ENCODE assay signal across 21 cellular contexts in the genomic region with DNA sequence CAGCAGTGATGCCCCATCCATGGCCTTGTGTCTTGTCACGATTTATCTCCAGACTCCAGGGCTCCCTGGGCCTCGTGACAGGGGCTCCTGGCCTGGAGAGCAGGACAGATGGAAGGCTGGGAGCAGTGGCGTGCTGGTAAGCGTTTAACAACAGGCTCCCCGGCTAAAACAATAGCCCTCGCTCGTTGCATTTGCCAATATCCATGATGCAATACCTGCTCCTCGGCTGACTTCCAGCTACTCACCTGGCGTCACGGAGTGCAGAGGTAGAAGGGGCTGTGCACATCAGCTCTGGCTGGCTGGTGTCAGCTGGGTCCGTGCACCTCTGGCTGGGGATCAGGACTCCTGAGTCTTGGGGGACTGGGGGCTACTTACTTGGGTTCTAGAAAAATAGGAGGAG. TPM values are rescaled to one million over a fixed set of nuclear protein-coding genes. Genes with fewer than 3 reads are reported as not detected.
DNase-seq lines count a peak whose midpoint lies in the region; ATAC-seq, FAIRE-seq and TF ChIP-seq lines count a peak whose summit lies in the region.
"Had no signal": no experiment of that assay in that cellular context is flagged by ENCODE, and none has a peak within 500 bp of the region (broad histone marks: within the 10 kb centered on the region; RNA-seq: fewer than 3 reads in every experiment).

No MANE protein-coding gene starts in this region.

- H3K4me1 ChIP-seq in foreskin keratinocyte = no peaks in the 10 kb centered on the region
- peaks cover 4 to 33% (median 28%) of the 10 kb centered on the region in 4 donors for H3K4me1 ChIP-seq in stomach
- peaks cover 0 to 4% of the 10 kb centered on the region in 2 donors for H3K4me1 ChIP-seq in gastrocnemius medialis
- H3K4me1 ChIP-seq: parathyroid adenoma had no signal

- ATAC-seq in foreskin keratinocyte (peak; percentile 37), gastrocnemius medialis (no peak)
- ATAC-seq: heart right ventricle had no signal

- DNase-seq in NCI-H146 (lab: John Stamatoyannopoulos, UW) = peak; percentile 62
- no peak for DNase-seq in NCI-H146 treated with DMSO at 0.1 percent for 48 hours (lab: John Stamatoyannopoulos, UW; ENCODE audit: unreplicated experiment)
- DNase-seq in NCI-H345 treated with DMSO at 0.1 percent for 48 hours (lab: John Stamatoyannopoulos, UW; ENCODE audit: unreplicated experiment) = peak; percentile 46
- peak; percentile 33 to 59 for DNase-seq in foreskin keratinocyte
- peak; percentile 88 for DNase-seq in stomach
- no peak for DNase-seq in gastrocnemius medialis
- DNase-seq in SW 1271 (lab: John Stamatoyannopoulos, UW) = no peak
- no peak for DNase-seq in GM12891 (ENCODE audit: insufficient read length, low spot score)
- DNase-seq: activated naive CD4-positive, alpha-beta T cell; caudate nucleus; CD8-positive, alpha-beta memory T cell; heart right ventricle; KG1; NCI-H1694; T1000 had no signal

- no peaks in the 10 kb centered on the region for H3K9me3 ChIP-seq in stomach
- H3K9me3 ChIP-seq in gastrocnemius medialis = no peaks in the 10 kb centered on the region
- H3K9me3 ChIP-seq: heart right ventricle, thoracic aorta had no signal

- in situ Hi-C loops in gastrocnemius medialis (cut with MboI; ENCODE audit: low sequenced_read_pairs in 4 of 4) = no loop called here

- 13 to 35% (median 23%) methylated on average over 3 to 11 of the region's 11 CpGs for WGBS in stomach, 5 donors

- no peak for TF ChIP-seq EP300 in stomach (IDR thresholded peaks at IDR 0.05)

- peaks cover 52% of the 10 kb centered on the region for H3K27me3 ChIP-seq in foreskin keratinocyte
- peaks cover 7 to 98% (median 65%) of the 10 kb centered on the region in 3 donors for H3K27me3 ChIP-seq in stomach
- H3K27me3 ChIP-seq in gastrocnemius medialis = peaks cover 61 to 80% (median 78%) of the 10 kb centered on the region in 3 donors

- intact Hi-C loops in stomach (cut with DNase I; ENCODE audit: low total_unique reads) = no loop called here
- intact Hi-C loops in gastrocnemius medialis (cut with DNase I; ENCODE audit: low total_unique reads) = no loop called here

- no peak for TF ChIP-seq CTCF in foreskin keratinocyte (conservative IDR thresholded peaks at IDR 0.05)
- no peak for TF ChIP-seq CTCF in stomach (IDR thresholded peaks at IDR 0.05)
- no peak for TF ChIP-seq CTCF in gastrocnemius medialis (IDR thresholded peaks at IDR 0.05 in 4 of 5, conservative IDR thresholded peaks at IDR 0.05 in 1 of 5)

- H3K27ac ChIP-seq in foreskin keratinocyte = no peak overlapping the region
- peak overlapping the region in 4 of 5 donors; percentile 10 to 59 (median 30) for H3K27ac ChIP-seq in stomach
- H3K27ac ChIP-seq in gastrocnemius medialis = no peak overlapping the region
- H3K27ac ChIP-seq: heart right ventricle, parathyroid adenoma, thoracic aorta had no signal

- no peak for TF ChIP-seq POLR2A in stomach (IDR thresholded peaks at IDR 0.05)
- TF ChIP-seq POLR2A in gastrocnemius medialis (IDR thresholded peaks at IDR 0.05) = no peak
- TF ChIP-seq POLR2A in GM12891 (IDR thresholded peaks at IDR 0.05; ENCODE audit: low read depth, low read length) = no peak

- no peak for FAIRE-seq in GM12891 (lab: Jason Lieb, UNC)
- FAIRE-seq: endothelial cell of umbilical vein, RCC 7860 had no signal

- H3K36me3 ChIP-seq in stomach (no peaks in the 10 kb centered on the region), gastrocnemius medialis (no peaks in the 10 kb centered on the region)
- H3K36me3 ChIP-seq: heart right ventricle, thoracic aorta had no signal

- H3K4me3 ChIP-seq in stomach = no peak overlapping the region
- no peak overlapping the region for H3K4me3 ChIP-seq in gastrocnemius medialis
- H3K4me3 ChIP-seq: heart right ventricle, thoracic aorta had no signal

TF ChIP-seq in GM12891, 5 proteins besides CTCF, POLR2A, EP300 and RAD21:
- no peak for TF ChIP-seq POU2F2 (IDR thresholded peaks at IDR 0.05; ENCODE audit: low read depth, low read length)
- no peak for TF ChIP-seq TAF1 (IDR thresholded peaks at IDR 0.05; ENCODE audit: low read depth, low read length)

RNA-seq across cellular contexts. Expression of a gene that starts 1.5 kb away (rescaled TPM):
- total RNA-seq in foreskin keratinocyte (0.39 and 0.68 TPM in 2 replicates), stomach (100 to 1,000 TPM in 1 of 5 donors, 10 to 100 TPM in 4; 18.4 to 693 (median 59.4) TPM), gastrocnemius medialis (under 1 TPM in 1 of 4 donors, not detected in 3; 0.32 TPM)
- polyA plus RNA-seq in foreskin keratinocyte (0.37 and 1.1 TPM in 2 replicates), stomach (10 to 100 TPM; 26.0 to 79.7 (median 29.0) TPM)
- polyA plus RNA-seq in GM12891 (2012; ENCODE audit: low read depth, missing spikeins) = 0.37 TPM
- total RNA-seq: A172; CD8-positive, alpha-beta memory T cell; endothelial cell of umbilical vein; heart right ventricle; lung microvascular endothelial cell had no signal
- polyA plus RNA-seq: CD8-positive, alpha-beta memory T cell; endothelial cell of umbilical vein had no signal

RNA-seq across cellular contexts. Expression of a gene that starts 8.1 kb away (rescaled TPM):
- total RNA-seq in foreskin keratinocyte (0.35 and 1.8 TPM in 2 replicates), stomach (1 to 10 TPM in 2 of 5 donors, not detected in 3; 1.1 to 1.6 TPM), gastrocnemius medialis (under 1 TPM in 3 of 4 donors, not detected in 1; 0.15 to 0.75 (median 0.58) TPM)
- polyA plus RNA-seq in foreskin keratinocyte (0.69 and 1.9 TPM in 2 replicates), stomach (1 to 10 TPM in 1 of 3 donors, under 1 TPM in 2; 0.48 to 2.9 (median 0.61) TPM)
- 0.68 TPM for polyA plus RNA-seq in GM12891 (2012; ENCODE audit: low read depth, missing spikeins)

RNA-seq across cellular contexts. Expression of a gene that starts 14.4 kb away (rescaled TPM):
- total RNA-seq in foreskin keratinocyte (30.2 and 39.4 TPM in 2 replicates), stomach (10 to 100 TPM in 4 of 5 donors, not detected in 1; 10.5 to 97.9 (median 22.2) TPM), gastrocnemius medialis (10 to 100 TPM; 15.0 to 31.1 (median 21.5) TPM)
- polyA plus RNA-seq in foreskin keratinocyte (39.2 and 48.9 TPM in 2 replicates), stomach (10 to 100 TPM; 15.3 to 39.0 (median 32.8) TPM)
- 15.4 TPM for polyA plus RNA-seq in GM12891 (2012; ENCODE audit: low read depth, missing spikeins)

RNA-seq across cellular contexts. Expression of a gene that starts 14.5 kb away (rescaled TPM):
- total RNA-seq in foreskin keratinocyte = 105 and 110 TPM in 2 replicates
- 163 and 169 TPM in 2 replicates for polyA plus RNA-seq in foreskin keratinocyte
- 10 to 100 TPM; 11.0 to 94.7 (median 21.7) TPM for total RNA-seq in stomach
- 100 to 1,000 TPM in 2 of 3 donors, 10 to 100 TPM in 1; 71.7 to 128 (median 102) TPM for polyA plus RNA-seq in stomach
- total RNA-seq in gastrocnemius medialis = 100 to 1,000 TPM in 1 of 4 donors, 10 to 100 TPM in 3; 41.8 to 124 (median 66.9) TPM
- 24.8 TPM for polyA plus RNA-seq in GM12891 (2012; ENCODE audit: low read depth, missing spikeins)

RNA-seq across cellular contexts. Expression of a gene that starts 18.1 kb away (rescaled TPM):
- total RNA-seq in foreskin keratinocyte (435 and 449 TPM in 2 replicates), stomach (100 to 1,000 TPM in 2 of 5 donors, 10 to 100 TPM in 2, 1 to 10 TPM in 1; 1.8 to 134 (median 77.2) TPM), gastrocnemius medialis (100 to 1,000 TPM in 2 of 4 donors, 10 to 100 TPM in 2; 34.0 to 161 (median 85.5) TPM)
- polyA plus RNA-seq in foreskin keratinocyte (645 and 656 TPM in 2 replicates), stomach (100 to 1,000 TPM in 1 of 3 donors, 10 to 100 TPM in 2; 20.3 to 117 (median 25.8) TPM)
- 0.64 TPM for polyA plus RNA-seq in GM12891 (2012; ENCODE audit: low read depth, missing spikeins)

Comparison
In these comparisons a context has a peak if more than half of its experiments do, and no peak if none do; other contexts are left out.
1. DNase-seq: peak in NCI-H146 (single experiment), NCI-H345 treated with DMSO at 0.1 percent for 48 hours (single experiment), foreskin keratinocyte (2 of 2) and stomach (single experiment); none in NCI-H146 treated with DMSO at 0.1 percent for 48 hours (single experiment), gastrocnemius medialis (0 of 2), SW 1271 (0 of 2) and GM12891 (single experiment).
2. H3K27ac ChIP-seq: peak in stomach (4 of 5); none in foreskin keratinocyte (single experiment) and gastrocnemius medialis (0 of 4).
3. RNA of a gene that starts 1.5 kb away (total RNA-seq): 18.4 to 693 TPM in stomach; 0.39 to 0.68 TPM in foreskin keratinocyte and 0.32 TPM in gastrocnemius medialis; every median in the first group is over 10 times any median in the second.